14 cellular contexts compared by ENCODE assay signal in the genomic region with DNA sequence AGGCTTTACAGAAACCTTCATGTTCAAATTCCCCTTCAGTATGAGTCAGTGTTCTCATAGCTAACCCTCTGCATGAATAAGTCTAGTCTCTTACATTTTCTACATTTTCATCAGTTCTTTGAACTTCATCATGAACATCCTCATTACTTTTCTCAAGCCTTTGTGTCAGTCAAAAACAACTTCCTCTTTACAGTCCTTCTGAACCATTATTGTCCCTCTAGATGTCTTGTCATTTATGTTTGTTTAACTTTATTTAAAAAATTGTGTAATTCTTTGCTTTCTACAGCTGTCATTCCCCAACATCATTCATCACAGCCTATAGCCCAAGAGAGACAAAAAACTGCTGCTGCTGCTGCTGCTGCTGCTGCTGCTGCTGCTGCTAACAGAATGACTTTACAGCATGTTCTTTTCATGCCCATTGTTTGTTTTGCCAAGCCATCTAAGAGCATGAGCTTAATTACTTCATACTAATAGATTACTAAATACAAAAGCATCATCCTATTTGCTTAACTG.
DNase-seq lines count a peak whose midpoint lies in the region; ATAC-seq and TF ChIP-seq lines count a peak whose summit lies in the region.
"Had no signal": no experiment of that assay in that cellular context is flagged by ENCODE, and none has a peak within 500 bp of the region (broad histone marks: within the 10 kb centered on the region; RNA-seq: fewer than 3 reads in every experiment).

No MANE protein-coding gene starts in this region.

- DNase-seq in DMS153 (lab: John Stamatoyannopoulos, UW) (peak; percentile 65), Kasumi-1 (lab: John Stamatoyannopoulos, UW) (peak; percentile 37 to 68), kidney glomerular epithelial cell (lab: John Stamatoyannopoulos, UW) (peak; percentile 46), prostate gland (ENCODE audit: low spot score) (no peak), testis (no peak)
- DNase-seq in stimulated activated CD4-positive, alpha-beta T cell treated with anti-CD3 and anti-CD28 coated beads, Interleukin-1b, Interleukin-23, amount 100 ng/mL, for 48 hours: no peak
- DNase-seq: activated CD8-positive, alpha-beta T cell treated with anti-CD3 and anti-CD28 coated beads for 36 hours; activated naive CD8-positive, alpha-beta T cell treated with anti-CD3 and anti-CD28 coated beads for 36 hours; Calu3; effector memory CD4-positive, alpha-beta T cell; immature natural killer cell; NCI-H2227 treated with DMSO at 0.1 percent for 48 hours had no signal

- H3K9me3 ChIP-seq in gastroesophageal sphincter (no peaks in the 10 kb centered on the region), prostate gland (no peaks in the 10 kb centered on the region), testis (no peaks in the 10 kb centered on the region)

- intact Hi-C loops in prostate gland (cut with DNase I): no loop called here
- intact Hi-C loops in testis (cut with DNase I; ENCODE audit: low total_unique reads): no loop called here

- no peak for TF ChIP-seq CTCF in gastroesophageal sphincter (IDR thresholded peaks at IDR 0.05)
- TF ChIP-seq CTCF in prostate gland (IDR thresholded peaks at IDR 0.05): no peak
- TF ChIP-seq CTCF in testis (IDR thresholded peaks at IDR 0.05): no peak

- no peak overlapping the region for H3K27ac Mint-ChIP-seq in activated T-helper 17 cell treated with anti-CD3 and anti-CD28 coated beads, Interleukin-2, amount 50 U/mL, for 72 hours
- H3K27ac Mint-ChIP-seq: activated CD8-positive, alpha-beta T cell treated with anti-CD3 and anti-CD28 coated beads for 36 hours; activated naive CD8-positive, alpha-beta T cell treated with anti-CD3 and anti-CD28 coated beads for 36 hours; immature natural killer cell had no signal

- peak; percentile 12 for ATAC-seq in activated T-helper 17 cell treated with anti-CD3 and anti-CD28 coated beads, Interleukin-2, amount 50 U/mL, for 72 hours (replicated peaks)
- no peak for ATAC-seq in gastroesophageal sphincter
- ATAC-seq: activated CD8-positive, alpha-beta T cell treated with anti-CD3 and anti-CD28 coated beads for 36 hours had no signal

- no peaks in the 10 kb centered on the region for H3K4me1 Mint-ChIP-seq in activated T-helper 17 cell treated with anti-CD3 and anti-CD28 coated beads, Interleukin-2, amount 50 U/mL, for 72 hours
- H3K4me1 Mint-ChIP-seq: activated naive CD8-positive, alpha-beta T cell treated with anti-CD3 and anti-CD28 coated beads for 36 hours; immature natural killer cell had no signal

- no peak overlapping the region for H3K4me3 Mint-ChIP-seq in activated T-helper 17 cell treated with anti-CD3 and anti-CD28 coated beads, Interleukin-2, amount 50 U/mL, for 72 hours
- H3K4me3 Mint-ChIP-seq: activated CD8-positive, alpha-beta T cell treated with anti-CD3 and anti-CD28 coated beads for 36 hours; activated naive CD8-positive, alpha-beta T cell treated with anti-CD3 and anti-CD28 coated beads for 36 hours; immature natural killer cell had no signal

- H3K4me1 ChIP-seq in gastroesophageal sphincter (peaks cover 0 to 14% (median 0%) of the 10 kb centered on the region in 3 donors), prostate gland (replicated peaks) (no peaks in the 10 kb centered on the region), testis (no peaks in the 10 kb centered on the region)

- H3K27ac ChIP-seq in gastroesophageal sphincter: no peak overlapping the region
- no peak overlapping the region for H3K27ac ChIP-seq in prostate gland
- no peak overlapping the region for H3K27ac ChIP-seq in testis

- H3K36me3 ChIP-seq in gastroesophageal sphincter (no peaks in the 10 kb centered on the region), prostate gland (no peaks in the 10 kb centered on the region), testis (ENCODE audit: low read depth, missing control alignments) (no peaks in the 10 kb centered on the region)

- H3K4me3 ChIP-seq in gastroesophageal sphincter: no peak overlapping the region
- H3K4me3 ChIP-seq in prostate gland: no peak overlapping the region
- H3K4me3 ChIP-seq in testis: no peak overlapping the region

- no peaks in the 10 kb centered on the region for H3K36me3 Mint-ChIP-seq in activated T-helper 17 cell treated with anti-CD3 and anti-CD28 coated beads, Interleukin-2, amount 50 U/mL, for 72 hours (ENCODE audit: low read depth)
- H3K36me3 Mint-ChIP-seq: activated naive CD8-positive, alpha-beta T cell treated with anti-CD3 and anti-CD28 coated beads for 36 hours; immature natural killer cell had no signal

- TF ChIP-seq EP300 in gastroesophageal sphincter (IDR thresholded peaks at IDR 0.05): no peak

- H3K9me3 Mint-ChIP-seq in activated T-helper 17 cell treated with anti-CD3 and anti-CD28 coated beads, Interleukin-2, amount 50 U/mL, for 72 hours: no peaks in the 10 kb centered on the region
- H3K9me3 Mint-ChIP-seq: activated CD8-positive, alpha-beta T cell treated with anti-CD3 and anti-CD28 coated beads for 36 hours had no signal

- H3K27me3 ChIP-seq in gastroesophageal sphincter: no peaks in the 10 kb centered on the region
- no peaks in the 10 kb centered on the region for H3K27me3 ChIP-seq in prostate gland (replicated peaks; ENCODE audit: insufficient read depth)
- H3K27me3 ChIP-seq in testis: no peaks in the 10 kb centered on the region

- TF ChIP-seq POLR2A in gastroesophageal sphincter (IDR thresholded peaks at IDR 0.05) (no peak), prostate gland (IDR thresholded peaks at IDR 0.05) (no peak), testis (IDR thresholded peaks at IDR 0.05) (no peak)

- H3K27me3 Mint-ChIP-seq in activated T-helper 17 cell treated with anti-CD3 and anti-CD28 coated beads, Interleukin-2, amount 50 U/mL, for 72 hours: peaks cover 8% of the 10 kb centered on the region
- H3K27me3 Mint-ChIP-seq: activated CD8-positive, alpha-beta T cell treated with anti-CD3 and anti-CD28 coated beads for 36 hours; activated naive CD8-positive, alpha-beta T cell treated with anti-CD3 and anti-CD28 coated beads for 36 hours had no signal

Comparison
In these comparisons a context has a peak if more than half of its experiments do, and no peak if none do; other contexts are left out.
1. DNase-seq: peak in DMS153 (single experiment), Kasumi-1 (2 of 2) and kidney glomerular epithelial cell (single experiment); none in stimulated activated CD4-positive, alpha-beta T cell treated with anti-CD3 and anti-CD28 coated beads, Interleukin-1b, Interleukin-23, amount 100 ng/mL, for 48 hours (single experiment), prostate gland (single experiment) and testis (single experiment).